Comparison of ENCODE assay signal across 8 cellular contexts in the genomic region with DNA sequence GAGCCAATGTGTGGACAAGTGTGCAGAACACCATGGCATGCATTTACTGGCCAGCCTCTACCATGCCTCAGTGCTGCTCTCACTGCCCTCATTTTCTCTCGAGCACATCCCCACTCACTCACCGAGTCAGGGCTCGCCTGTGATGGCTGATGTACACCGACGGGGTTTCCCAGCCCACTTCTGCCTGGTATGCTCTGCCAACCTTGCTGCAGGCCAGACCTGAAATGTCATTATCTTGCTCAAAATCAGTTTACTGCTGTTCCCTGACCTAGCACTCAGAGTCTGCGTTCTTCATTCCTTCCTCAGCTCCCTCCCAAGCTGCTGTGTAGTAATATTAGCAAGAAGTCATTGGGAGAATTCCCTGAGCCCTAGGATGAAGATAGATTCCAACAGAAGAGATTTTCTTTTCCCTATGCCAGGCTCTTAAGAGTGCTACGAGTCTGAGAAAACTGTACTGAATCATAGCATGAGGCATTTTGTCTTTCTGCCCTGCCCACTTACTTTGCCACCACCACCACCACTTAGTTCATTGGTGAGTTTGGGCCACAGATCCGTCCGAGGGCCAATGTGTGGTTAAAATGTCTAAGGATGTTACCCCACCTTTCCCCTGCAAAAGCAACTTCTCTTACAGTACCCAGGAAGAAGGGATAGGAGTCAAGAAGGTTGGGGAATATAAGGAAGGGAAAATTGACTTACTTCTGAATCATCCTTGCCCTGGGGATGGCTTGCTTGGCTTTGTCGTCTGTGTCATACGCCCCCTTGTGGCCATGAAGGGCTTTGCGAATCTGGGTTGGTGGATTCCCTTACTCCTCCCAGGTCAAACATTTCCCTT. TPM values are rescaled to one million over a fixed set of nuclear protein-coding genes. Genes with fewer than 3 reads are reported as not detected.
DNase-seq lines count a peak whose midpoint lies in the region; ATAC-seq and TF ChIP-seq lines count a peak whose summit lies in the region.

No MANE protein-coding gene starts in this region.

- POLR2A ChIA-PET in CD8-positive, alpha-beta memory T cell (lab: Charles Lee), result no interaction called here

- H3K36me3 ChIP-seq in CD8-positive, alpha-beta memory T cell (ENCODE audit: insufficient read depth, low read length), result no peaks in the 10 kb centered on the region
- no peaks in the 10 kb centered on the region for H3K36me3 ChIP-seq in adipocyte (ENCODE audit: control insufficient read depth, insufficient read depth, low read length, severe bottlenecking)
- H3K36me3 ChIP-seq in gastrocnemius medialis, result no peaks in the 10 kb centered on the region

- peak in 4 of 5 experiments; percentile 8 to 62 (median 58) for TF ChIP-seq CTCF in gastrocnemius medialis (IDR thresholded peaks at IDR 0.05 in 4 of 5, conservative IDR thresholded peaks at IDR 0.05 in 1 of 5)

- intact Hi-C loops in gastrocnemius medialis (cut with DNase I; ENCODE audit: low total_unique reads), result no loop called here

- CTCF ChIA-PET in CD8-positive, alpha-beta memory T cell (lab: Charles Lee), result interaction anchor here (1.1 to 1.3 kb wide), 2 partner anchors 14 to 78 kb away, joined by 3 to 4 read pairs; no protein-coding TSS in a partner anchor

- no peak overlapping the region for H3K27ac ChIP-seq in CD8-positive, alpha-beta memory T cell (ENCODE audit: low read depth, low read length)
- H3K27ac ChIP-seq in gastrocnemius medialis, result no peak overlapping the region

- H3K27me3 ChIP-seq in CD8-positive, alpha-beta memory T cell (ENCODE audit: insufficient read depth, low read length, poor library complexity, severe bottlenecking), result no peaks in the 10 kb centered on the region
- H3K27me3 ChIP-seq in adipocyte (replicated peaks; ENCODE audit: control insufficient read depth, insufficient read depth, low read length) (no peaks in the 10 kb centered on the region), gastrocnemius medialis (no peaks in the 10 kb centered on the region)

- ATAC-seq in GM21619 (IDR thresholded peaks at IDR 0.05; ENCODE audit: unreplicated experiment) (peak; percentile 73), gastrocnemius medialis (no peak), HG03045 (IDR thresholded peaks at IDR 0.05; ENCODE audit: unreplicated experiment) (no peak)

- no peak overlapping the region for H3K27ac Mint-ChIP-seq in CD8-positive, alpha-beta memory T cell

- H3K9me3 ChIP-seq in CD8-positive, alpha-beta memory T cell (ENCODE audit: low read length), result no peaks in the 10 kb centered on the region
- H3K9me3 ChIP-seq in adipocyte (ENCODE audit: control insufficient read depth, low read length) (no peaks in the 10 kb centered on the region), gastrocnemius medialis (no peaks in the 10 kb centered on the region)

- H3K4me3 Mint-ChIP-seq in CD8-positive, alpha-beta memory T cell, result no peak overlapping the region

- H3K9me3 Mint-ChIP-seq in CD8-positive, alpha-beta memory T cell, result no peaks in the 10 kb centered on the region

- DNase-seq in CD8-positive, alpha-beta memory T cell, result peak; percentile 25 to 67 (median 41)
- DNase-seq in NCI-H1105 treated with DMSO at 0.1 percent for 48 hours (lab: John Stamatoyannopoulos, UW) (peak; percentile 60), T follicular helper cell (ENCODE audit: low read depth) (peak; percentile 26), adipocyte (ENCODE audit: low read depth) (peak; percentile 91), hepatic stellate cell (ENCODE audit: low spot score) (peak; percentile 75), gastrocnemius medialis (peak; percentile 12 to 20)

- peaks cover 0 to 5% of the 10 kb centered on the region in 2 donors for H3K27me3 Mint-ChIP-seq in CD8-positive, alpha-beta memory T cell

- TF ChIP-seq POLR2A in gastrocnemius medialis (IDR thresholded peaks at IDR 0.05), result no peak

- H3K9ac ChIP-seq in adipocyte (ENCODE audit: low read length), result no peak overlapping the region

- no peaks in the 10 kb centered on the region for H3K36me3 Mint-ChIP-seq in CD8-positive, alpha-beta memory T cell

- in situ Hi-C loops in gastrocnemius medialis (cut with MboI; ENCODE audit: low sequenced_read_pairs in 4 of 4), result no loop called here

- no peaks in the 10 kb centered on the region for H3K4me1 Mint-ChIP-seq in CD8-positive, alpha-beta memory T cell

- no peak overlapping the region for H3K4me3 ChIP-seq in CD8-positive, alpha-beta memory T cell (ENCODE audit: low read length)
- H3K4me3 ChIP-seq in adipocyte (ENCODE audit: low read length), result no peak overlapping the region
- H3K4me3 ChIP-seq in gastrocnemius medialis, result no peak overlapping the region

- H3K4me1 ChIP-seq in CD8-positive, alpha-beta memory T cell (ENCODE audit: insufficient read depth, low read length), result no peaks in the 10 kb centered on the region
- H3K4me1 ChIP-seq in adipocyte (ENCODE audit: control insufficient read depth, insufficient read depth, low read length) (peaks cover 30% of the 10 kb centered on the region), gastrocnemius medialis (no peaks in the 10 kb centered on the region)

RNA-seq across cellular contexts. Expression of a gene that starts 51.0 kb away (rescaled TPM):
- 10 to 100 TPM; 21.6 to 22.4 TPM for total RNA-seq in CD8-positive, alpha-beta memory T cell
- 0.10 TPM for polyA plus RNA-seq in CD8-positive, alpha-beta memory T cell
- total RNA-seq in gastrocnemius medialis, result under 1 TPM; 0.10 to 0.97 (median 0.30) TPM

Comparison
In these comparisons a context has a peak if more than half of its experiments do, and no peak if none do; other contexts are left out.
1. DNase-seq: peak in every context shown above with its lines; median percentile 91 in adipocyte; 75 in hepatic stellate cell; 60 in NCI-H1105 treated with DMSO at 0.1 percent for 48 hours; 41 in CD8-positive, alpha-beta memory T cell; 26 in T follicular helper cell; 16 in gastrocnemius medialis.
2. RNA of a gene that starts 51.0 kb away (total RNA-seq): 21.6 to 22.4 TPM in CD8-positive, alpha-beta memory T cell; 0.10 to 0.97 TPM in gastrocnemius medialis; every median in the first group is over 10 times any median in the second.